ENCODE assay signal across 1 cellular context in the genomic region with DNA sequence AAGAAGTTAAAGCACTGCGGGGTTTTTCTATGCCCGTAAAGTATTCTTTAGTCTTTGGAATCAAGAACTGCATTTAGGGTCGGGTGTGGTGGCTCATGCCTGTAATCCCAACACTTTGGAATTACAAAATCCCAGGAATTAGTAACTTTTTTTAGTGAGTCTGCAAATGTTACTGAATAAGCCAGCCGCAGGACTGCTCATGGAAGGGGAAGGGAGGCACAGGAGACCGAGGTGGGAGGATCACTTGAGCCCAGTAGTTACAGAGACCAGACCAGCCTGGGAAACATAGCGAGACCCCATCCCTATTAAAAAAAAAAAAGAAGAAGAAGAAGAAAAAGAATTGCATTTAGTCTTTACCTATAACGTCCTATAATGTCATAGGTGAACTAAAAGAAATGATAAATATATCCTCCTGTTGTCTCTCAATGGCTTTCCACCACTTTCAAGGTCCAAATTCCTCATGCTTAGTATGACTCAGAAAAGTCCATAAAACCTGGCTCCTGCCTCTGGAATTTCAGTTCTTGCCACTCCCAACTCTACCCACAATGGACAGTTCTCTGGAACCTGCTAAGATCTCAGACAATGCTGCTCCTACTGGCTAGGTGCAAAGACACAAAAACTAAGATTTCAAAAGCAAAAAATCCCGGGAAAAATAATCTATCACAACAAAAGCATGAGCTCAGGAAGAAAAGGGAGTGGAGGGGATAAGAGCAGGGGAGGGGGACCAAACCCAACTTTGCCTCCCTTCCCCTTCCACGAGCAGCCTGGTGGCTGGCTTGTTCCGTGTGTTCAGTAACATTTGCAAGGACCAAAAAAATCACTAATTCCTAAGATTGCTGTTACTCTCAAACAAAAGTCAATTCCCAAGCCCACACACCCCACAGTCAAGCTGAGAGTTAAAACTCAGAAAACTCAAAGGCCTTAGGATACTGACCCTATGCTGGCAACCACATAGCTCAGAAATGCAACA.
A peak's percentile ranks its signal among the peaks of the same experiment; 100 is the strongest.
TF ChIP-seq lines count a peak whose summit lies in the region.

No MANE protein-coding gene starts in this region.

TF ChIP-seq in HEK293, 187 proteins besides CTCF, POLR2A, EP300 and RAD21 (continued from another document and continues in another):
- TF ChIP-seq, protein P1, sequence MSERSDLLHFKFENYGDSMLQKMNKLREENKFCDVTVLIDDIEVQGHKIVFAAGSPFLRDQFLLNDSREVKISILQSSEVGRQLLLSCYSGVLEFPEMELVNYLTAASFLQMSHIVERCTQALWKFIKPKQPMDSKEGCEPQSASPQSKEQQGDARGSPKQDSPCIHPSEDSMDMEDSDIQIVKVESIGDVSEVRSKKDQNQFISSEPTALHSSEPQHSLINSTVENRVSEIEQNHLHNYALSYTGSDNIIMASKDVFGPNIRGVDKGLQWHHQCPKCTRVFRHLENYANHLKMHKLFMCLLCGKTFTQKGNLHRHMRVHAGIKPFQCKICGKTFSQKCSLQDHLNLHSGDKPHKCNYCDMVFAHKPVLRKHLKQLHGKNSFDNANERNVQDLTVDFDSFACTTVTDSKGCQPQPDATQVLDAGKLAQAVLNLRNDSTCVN (tag by site-specific recombination; optimal IDR thresholded peaks at IDR 0.05) = no peak
- TF ChIP-seq SP2 (tag by site-specific recombination; IDR thresholded peaks at IDR 0.05) (no peak), IKZF3 (tag by site-specific recombination; IDR thresholded peaks at IDR 0.05) (0 out of 2 replicates have a peak, but pooled peaks have one; percentile 8), KLF8 (tag by site-specific recombination; IDR thresholded peaks at IDR 0.05) (no peak), ZNF132 (tag by site-specific recombination; IDR thresholded peaks at IDR 0.05; ENCODE audit: borderline replicate concordance) (no peak), ZBTB20 (tag by site-specific recombination; IDR thresholded peaks at IDR 0.05) (no peak), ZNF140 (tag by site-specific recombination; IDR thresholded peaks at IDR 0.05) (no peak), OVOL3 (tag by site-specific recombination; IDR thresholded peaks at IDR 0.05) (no peak), MEIS1 (CRISPR knock-in tag; IDR thresholded peaks at IDR 0.05; ENCODE audit: borderline replicate concordance) (no peak), ZFP41 (tag by site-specific recombination; IDR thresholded peaks at IDR 0.05; ENCODE audit: borderline replicate concordance) (no peak), ZNF24 (tag by site-specific recombination; IDR thresholded peaks at IDR 0.05) (no peak), EGR2 (tag by site-specific recombination; IDR thresholded peaks at IDR 0.05; ENCODE audit: low read depth) (no peak), ZBTB21 (tag by site-specific recombination; IDR thresholded peaks at IDR 0.05) (no peak), KLF16 (tag by site-specific recombination; IDR thresholded peaks at IDR 0.05) (no peak), ZNF571 (tag by site-specific recombination; IDR thresholded peaks at IDR 0.05) (no peak), ZNF529 (tag by site-specific recombination; IDR thresholded peaks at IDR 0.05; ENCODE audit: insufficient replicate concordance) (no peak), ZNF433 (tag by site-specific recombination; IDR thresholded peaks at IDR 0.05; ENCODE audit: low read depth) (no peak), GLIS2 (tag by site-specific recombination; IDR thresholded peaks at IDR 0.05) (no peak), ZNF423 (tag by site-specific recombination; IDR thresholded peaks at IDR 0.05) (no peak), ZNF664 (tag by site-specific recombination; IDR thresholded peaks at IDR 0.05) (no peak), ZEB2 (tag by site-specific recombination; IDR thresholded peaks at IDR 0.05) (peak; percentile 34; the same call in 1 of the 2 replicates), ZNF112 (tag by site-specific recombination; IDR thresholded peaks at IDR 0.05) (no peak), ZNF239 (tag by site-specific recombination; IDR thresholded peaks at IDR 0.05) (no peak), ZNF549 (tag by site-specific recombination; IDR thresholded peaks at IDR 0.05) (no peak), ZNF600 (tag by site-specific recombination; IDR thresholded peaks at IDR 0.05) (peak; percentile 51; the same call in 1 of the 2 replicates), ZNF785 (tag by site-specific recombination; IDR thresholded peaks at IDR 0.05) (no peak), ZNF76 (tag by site-specific recombination; IDR thresholded peaks at IDR 0.05; ENCODE audit: borderline replicate concordance, low read depth) (no peak), ZNF830 (tag by site-specific recombination; IDR thresholded peaks at IDR 0.05; ENCODE audit: low read depth) (no peak), ZIC2 (tag by site-specific recombination; IDR thresholded peaks at IDR 0.05) (no peak)
- TF ChIP-seq, protein P2, sequence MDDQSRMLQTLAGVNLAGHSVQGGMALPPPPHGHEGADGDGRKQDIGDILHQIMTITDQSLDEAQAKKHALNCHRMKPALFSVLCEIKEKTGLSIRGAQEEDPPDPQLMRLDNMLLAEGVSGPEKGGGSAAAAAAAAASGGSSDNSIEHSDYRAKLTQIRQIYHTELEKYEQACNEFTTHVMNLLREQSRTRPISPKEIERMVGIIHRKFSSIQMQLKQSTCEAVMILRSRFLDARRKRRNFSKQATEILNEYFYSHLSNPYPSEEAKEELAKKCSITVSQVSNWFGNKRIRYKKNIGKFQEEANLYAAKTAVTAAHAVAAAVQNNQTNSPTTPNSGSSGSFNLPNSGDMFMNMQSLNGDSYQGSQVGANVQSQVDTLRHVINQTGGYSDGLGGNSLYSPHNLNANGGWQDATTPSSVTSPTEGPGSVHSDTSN (CRISPR knock-in tag; IDR thresholded peaks at IDR 0.05) = no peak
- TF ChIP-seq, protein P3, sequence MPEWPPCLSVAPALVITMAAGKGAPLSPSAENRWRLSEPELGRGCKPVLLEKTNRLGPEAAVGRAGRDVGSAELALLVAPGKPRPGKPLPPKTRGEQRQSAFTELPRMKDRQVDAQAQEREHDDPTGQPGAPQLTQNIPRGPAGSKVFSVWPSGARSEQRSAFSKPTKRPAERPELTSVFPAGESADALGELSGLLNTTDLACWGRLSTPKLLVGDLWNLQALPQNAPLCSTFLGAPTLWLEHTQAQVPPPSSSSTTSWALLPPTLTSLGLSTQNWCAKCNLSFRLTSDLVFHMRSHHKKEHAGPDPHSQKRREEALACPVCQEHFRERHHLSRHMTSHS (tag by site-specific recombination; IDR thresholded peaks at IDR 0.05) = no peak
- TF ChIP-seq, protein P4, sequence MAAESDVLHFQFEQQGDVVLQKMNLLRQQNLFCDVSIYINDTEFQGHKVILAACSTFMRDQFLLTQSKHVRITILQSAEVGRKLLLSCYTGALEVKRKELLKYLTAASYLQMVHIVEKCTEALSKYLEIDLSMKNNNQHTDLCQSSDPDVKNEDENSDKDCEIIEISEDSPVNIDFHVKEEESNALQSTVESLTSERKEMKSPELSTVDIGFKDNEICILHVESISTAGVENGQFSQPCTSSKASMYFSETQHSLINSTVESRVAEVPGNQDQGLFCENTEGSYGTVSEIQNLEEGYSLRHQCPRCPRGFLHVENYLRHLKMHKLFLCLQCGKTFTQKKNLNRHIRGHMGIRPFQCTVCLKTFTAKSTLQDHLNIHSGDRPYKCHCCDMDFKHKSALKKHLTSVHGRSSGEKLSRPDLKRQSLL (tag by site-specific recombination; IDR thresholded peaks at IDR 0.05) = no peak
- TF ChIP-seq, protein P5, sequence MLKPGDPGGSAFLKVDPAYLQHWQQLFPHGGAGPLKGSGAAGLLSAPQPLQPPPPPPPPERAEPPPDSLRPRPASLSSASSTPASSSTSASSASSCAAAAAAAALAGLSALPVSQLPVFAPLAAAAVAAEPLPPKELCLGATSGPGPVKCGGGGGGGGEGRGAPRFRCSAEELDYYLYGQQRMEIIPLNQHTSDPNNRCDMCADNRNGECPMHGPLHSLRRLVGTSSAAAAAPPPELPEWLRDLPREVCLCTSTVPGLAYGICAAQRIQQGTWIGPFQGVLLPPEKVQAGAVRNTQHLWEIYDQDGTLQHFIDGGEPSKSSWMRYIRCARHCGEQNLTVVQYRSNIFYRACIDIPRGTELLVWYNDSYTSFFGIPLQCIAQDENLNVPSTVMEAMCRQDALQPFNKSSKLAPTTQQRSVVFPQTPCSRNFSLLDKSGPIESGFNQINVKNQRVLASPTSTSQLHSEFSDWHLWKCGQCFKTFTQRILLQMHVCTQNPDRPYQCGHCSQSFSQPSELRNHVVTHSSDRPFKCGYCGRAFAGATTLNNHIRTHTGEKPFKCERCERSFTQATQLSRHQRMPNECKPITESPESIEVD (tag by site-specific recombination; IDR thresholded peaks at IDR 0.05) = peak; percentile 18; the same call in 1 of the 2 replicates
- TF ChIP-seq, protein P6, sequence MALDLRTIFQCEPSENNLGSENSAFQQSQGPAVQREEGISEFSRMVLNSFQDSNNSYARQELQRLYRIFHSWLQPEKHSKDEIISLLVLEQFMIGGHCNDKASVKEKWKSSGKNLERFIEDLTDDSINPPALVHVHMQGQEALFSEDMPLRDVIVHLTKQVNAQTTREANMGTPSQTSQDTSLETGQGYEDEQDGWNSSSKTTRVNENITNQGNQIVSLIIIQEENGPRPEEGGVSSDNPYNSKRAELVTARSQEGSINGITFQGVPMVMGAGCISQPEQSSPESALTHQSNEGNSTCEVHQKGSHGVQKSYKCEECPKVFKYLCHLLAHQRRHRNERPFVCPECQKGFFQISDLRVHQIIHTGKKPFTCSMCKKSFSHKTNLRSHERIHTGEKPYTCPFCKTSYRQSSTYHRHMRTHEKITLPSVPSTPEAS (tag by site-specific recombination; IDR thresholded peaks at IDR 0.05) = no peak
- TF ChIP-seq, protein P7, sequence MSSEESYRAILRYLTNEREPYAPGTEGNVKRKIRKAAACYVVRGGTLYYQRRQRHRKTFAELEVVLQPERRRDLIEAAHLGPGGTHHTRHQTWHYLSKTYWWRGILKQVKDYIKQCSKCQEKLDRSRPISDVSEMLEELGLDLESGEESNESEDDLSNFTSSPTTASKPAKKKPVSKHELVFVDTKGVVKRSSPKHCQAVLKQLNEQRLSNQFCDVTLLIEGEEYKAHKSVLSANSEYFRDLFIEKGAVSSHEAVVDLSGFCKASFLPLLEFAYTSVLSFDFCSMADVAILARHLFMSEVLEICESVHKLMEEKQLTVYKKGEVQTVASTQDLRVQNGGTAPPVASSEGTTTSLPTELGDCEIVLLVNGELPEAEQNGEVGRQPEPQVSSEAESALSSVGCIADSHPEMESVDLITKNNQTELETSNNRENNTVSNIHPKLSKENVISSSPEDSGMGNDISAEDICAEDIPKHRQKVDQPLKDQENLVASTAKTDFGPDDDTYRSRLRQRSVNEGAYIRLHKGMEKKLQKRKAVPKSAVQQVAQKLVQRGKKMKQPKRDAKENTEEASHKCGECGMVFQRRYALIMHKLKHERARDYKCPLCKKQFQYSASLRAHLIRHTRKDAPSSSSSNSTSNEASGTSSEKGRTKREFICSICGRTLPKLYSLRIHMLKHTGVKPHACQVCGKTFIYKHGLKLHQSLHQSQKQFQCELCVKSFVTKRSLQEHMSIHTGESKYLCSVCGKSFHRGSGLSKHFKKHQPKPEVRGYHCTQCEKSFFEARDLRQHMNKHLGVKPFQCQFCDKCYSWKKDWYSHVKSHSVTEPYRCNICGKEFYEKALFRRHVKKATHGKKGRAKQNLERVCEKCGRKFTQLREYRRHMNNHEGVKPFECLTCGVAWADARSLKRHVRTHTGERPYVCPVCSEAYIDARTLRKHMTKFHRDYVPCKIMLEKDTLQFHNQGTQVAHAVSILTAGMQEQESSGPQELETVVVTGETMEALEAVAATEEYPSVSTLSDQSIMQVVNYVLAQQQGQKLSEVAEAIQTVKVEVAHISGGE (tag by site-specific recombination; conservative IDR thresholded peaks at IDR 0.05; ENCODE audit: low read depth) = no peak
- TF ChIP-seq, protein P8, sequence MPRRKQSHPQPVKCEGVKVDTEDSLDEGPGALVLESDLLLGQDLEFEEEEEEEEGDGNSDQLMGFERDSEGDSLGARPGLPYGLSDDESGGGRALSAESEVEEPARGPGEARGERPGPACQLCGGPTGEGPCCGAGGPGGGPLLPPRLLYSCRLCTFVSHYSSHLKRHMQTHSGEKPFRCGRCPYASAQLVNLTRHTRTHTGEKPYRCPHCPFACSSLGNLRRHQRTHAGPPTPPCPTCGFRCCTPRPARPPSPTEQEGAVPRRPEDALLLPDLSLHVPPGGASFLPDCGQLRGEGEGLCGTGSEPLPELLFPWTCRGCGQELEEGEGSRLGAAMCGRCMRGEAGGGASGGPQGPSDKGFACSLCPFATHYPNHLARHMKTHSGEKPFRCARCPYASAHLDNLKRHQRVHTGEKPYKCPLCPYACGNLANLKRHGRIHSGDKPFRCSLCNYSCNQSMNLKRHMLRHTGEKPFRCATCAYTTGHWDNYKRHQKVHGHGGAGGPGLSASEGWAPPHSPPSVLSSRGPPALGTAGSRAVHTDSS (tag by site-specific recombination; IDR thresholded peaks at IDR 0.05) = no peak
- TF ChIP-seq, protein P9, sequence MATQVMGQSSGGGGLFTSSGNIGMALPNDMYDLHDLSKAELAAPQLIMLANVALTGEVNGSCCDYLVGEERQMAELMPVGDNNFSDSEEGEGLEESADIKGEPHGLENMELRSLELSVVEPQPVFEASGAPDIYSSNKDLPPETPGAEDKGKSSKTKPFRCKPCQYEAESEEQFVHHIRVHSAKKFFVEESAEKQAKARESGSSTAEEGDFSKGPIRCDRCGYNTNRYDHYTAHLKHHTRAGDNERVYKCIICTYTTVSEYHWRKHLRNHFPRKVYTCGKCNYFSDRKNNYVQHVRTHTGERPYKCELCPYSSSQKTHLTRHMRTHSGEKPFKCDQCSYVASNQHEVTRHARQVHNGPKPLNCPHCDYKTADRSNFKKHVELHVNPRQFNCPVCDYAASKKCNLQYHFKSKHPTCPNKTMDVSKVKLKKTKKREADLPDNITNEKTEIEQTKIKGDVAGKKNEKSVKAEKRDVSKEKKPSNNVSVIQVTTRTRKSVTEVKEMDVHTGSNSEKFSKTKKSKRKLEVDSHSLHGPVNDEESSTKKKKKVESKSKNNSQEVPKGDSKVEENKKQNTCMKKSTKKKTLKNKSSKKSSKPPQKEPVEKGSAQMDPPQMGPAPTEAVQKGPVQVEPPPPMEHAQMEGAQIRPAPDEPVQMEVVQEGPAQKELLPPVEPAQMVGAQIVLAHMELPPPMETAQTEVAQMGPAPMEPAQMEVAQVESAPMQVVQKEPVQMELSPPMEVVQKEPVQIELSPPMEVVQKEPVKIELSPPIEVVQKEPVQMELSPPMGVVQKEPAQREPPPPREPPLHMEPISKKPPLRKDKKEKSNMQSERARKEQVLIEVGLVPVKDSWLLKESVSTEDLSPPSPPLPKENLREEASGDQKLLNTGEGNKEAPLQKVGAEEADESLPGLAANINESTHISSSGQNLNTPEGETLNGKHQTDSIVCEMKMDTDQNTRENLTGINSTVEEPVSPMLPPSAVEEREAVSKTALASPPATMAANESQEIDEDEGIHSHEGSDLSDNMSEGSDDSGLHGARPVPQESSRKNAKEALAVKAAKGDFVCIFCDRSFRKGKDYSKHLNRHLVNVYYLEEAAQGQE (tag by site-specific recombination; IDR thresholded peaks at IDR 0.05) = peak; percentile 58; the same call in 1 of the 2 replicates
- TF ChIP-seq, protein P10, sequence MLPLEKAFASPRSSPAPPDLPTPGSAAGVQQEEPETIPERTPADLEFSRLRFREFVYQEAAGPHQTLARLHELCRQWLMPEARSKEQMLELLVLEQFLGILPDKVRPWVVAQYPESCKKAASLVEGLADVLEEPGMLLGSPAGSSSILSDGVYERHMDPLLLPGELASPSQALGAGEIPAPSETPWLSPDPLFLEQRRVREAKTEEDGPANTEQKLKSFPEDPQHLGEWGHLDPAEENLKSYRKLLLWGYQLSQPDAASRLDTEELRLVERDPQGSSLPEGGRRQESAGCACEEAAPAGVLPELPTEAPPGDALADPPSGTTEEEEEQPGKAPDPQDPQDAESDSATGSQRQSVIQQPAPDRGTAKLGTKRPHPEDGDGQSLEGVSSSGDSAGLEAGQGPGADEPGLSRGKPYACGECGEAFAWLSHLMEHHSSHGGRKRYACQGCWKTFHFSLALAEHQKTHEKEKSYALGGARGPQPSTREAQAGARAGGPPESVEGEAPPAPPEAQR (tag by site-specific recombination; IDR thresholded peaks at IDR 0.05) = no peak
